In genomic region chr5:53381-54174, GRCh38 we compare ENCODE assay signal across 8 cellular contexts. TPM values are rescaled to one million over a fixed set of nuclear protein-coding genes. Genes with fewer than 3 reads are reported as not detected.
DNase-seq lines count a peak whose midpoint lies in the region; ATAC-seq and TF ChIP-seq lines count a peak whose summit lies in the region.

No MANE protein-coding gene starts in this region.

- H3K9me3 Mint-ChIP-seq in naive thymus-derived CD4-positive, alpha-beta T cell: peaks cover 0 to 14% (median 11%) of the 10 kb centered on the region in 11 donors

- in situ Hi-C loops in KBM-7 (cut with MboI; ENCODE audit: low pct_unique_long_range_greater_than_20kb, low sequenced_read_pairs) (no loop called here), transverse colon (cut with MboI; ENCODE audit: low pct_ligation_motif_present in 1 of 4, low pct_unique_long_range_greater_than_20kb in 1 of 4, low sequenced_read_pairs in 3 of 4) (no loop called here)

- no peak overlapping the region for H3K27ac Mint-ChIP-seq in naive thymus-derived CD4-positive, alpha-beta T cell

- H3K4me1 ChIP-seq in naive thymus-derived CD4-positive, alpha-beta T cell (ENCODE audit: control insufficient read depth in 2 of 2, insufficient read depth in 2 of 2, low read length in 2 of 2): no peaks in the 10 kb centered on the region
- peaks cover 0 to 13% (median 11%) of the 10 kb centered on the region in 4 donors for H3K4me1 ChIP-seq in transverse colon

- TF ChIP-seq EP300 in transverse colon (IDR thresholded peaks at IDR 0.05; ENCODE audit: low read depth): no peak

- peaks cover 0 to 7% (median 3%) of the 10 kb centered on the region in 7 donors for H3K4me1 Mint-ChIP-seq in naive thymus-derived CD4-positive, alpha-beta T cell

- no peak overlapping the region for H3K27ac ChIP-seq in dorsolateral prefrontal cortex
- H3K27ac ChIP-seq in naive thymus-derived CD4-positive, alpha-beta T cell (ENCODE audit: low read depth, low read length): no peak overlapping the region
- H3K27ac ChIP-seq in transverse colon: no peak overlapping the region

- CTCF ChIA-PET in naive thymus-derived CD4-positive, alpha-beta T cell (lab: Charles Lee): no interaction called here

- no peak for TF ChIP-seq POLR2A in transverse colon (IDR thresholded peaks at IDR 0.05)

- TF ChIP-seq CTCF in dorsolateral prefrontal cortex (IDR thresholded peaks at IDR 0.05 in 54 of 56, conservative IDR thresholded peaks at IDR 0.05 in 2 of 56; ENCODE audit: low read depth in 1 of 56, partially characterized antibody in 56 of 56): peak in 4 of 56 donors; percentile 6 to 11 (median 10)
- TF ChIP-seq CTCF in transverse colon (IDR thresholded peaks at IDR 0.05): no peak

- peak overlapping the region in 8 of 10 donors; percentile 20 to 77 (median 52) for H3K4me3 Mint-ChIP-seq in naive thymus-derived CD4-positive, alpha-beta T cell

- DNase-seq in AG08396 (ENCODE audit: low spot score) (peak; percentile 48), KBM-7 (peak; percentile 62), SW480 (ENCODE audit: low spot score) (peak; percentile 67), dorsolateral prefrontal cortex (no peak), transverse colon (peak; percentile 23)
- peak in 4 of 9 donors; percentile 7 to 54 (median 10) for DNase-seq in naive thymus-derived CD4-positive, alpha-beta T cell

- WGBS in transverse colon (ENCODE audit: low coverage in 1 of 2), 2 donors: 6% methylated on average over 46 of the region's 84 CpGs; no CpG with 5 or more reads in 1 of the 2 donors

- H3K36me3 Mint-ChIP-seq in naive thymus-derived CD4-positive, alpha-beta T cell: peaks cover 0 to 9% (median 0%) of the 10 kb centered on the region in 5 donors

- peaks cover 0 to 5% (median 0%) of the 10 kb centered on the region in 3 experiments for H3K9me3 ChIP-seq in naive thymus-derived CD4-positive, alpha-beta T cell (ENCODE audit: control insufficient read depth in 2 of 3, low read length in 3 of 3)
- no peaks in the 10 kb centered on the region for H3K9me3 ChIP-seq in transverse colon

- H3K27me3 ChIP-seq in dorsolateral prefrontal cortex: peaks cover 0 to 54% (median 33%) of the 10 kb centered on the region in 45 donors
- no peaks in the 10 kb centered on the region for H3K27me3 ChIP-seq in naive thymus-derived CD4-positive, alpha-beta T cell (ENCODE audit: control insufficient read depth in 2 of 2, insufficient read depth in 2 of 2, low read length in 2 of 2)
- H3K27me3 ChIP-seq in transverse colon: peaks cover 50% of the 10 kb centered on the region

- intact Hi-C loops in dorsolateral prefrontal cortex (cut with DNase I): no loop called here
- intact Hi-C loops in naive thymus-derived CD4-positive, alpha-beta T cell (cut with micrococcal nuclease): no loop called here
- intact Hi-C loops in transverse colon (cut with DNase I; ENCODE audit: low total_unique reads): no loop called here

- peaks cover 24 to 58% (median 38%) of the 10 kb centered on the region in 5 donors for H3K27me3 Mint-ChIP-seq in naive thymus-derived CD4-positive, alpha-beta T cell

- no peaks in the 10 kb centered on the region for H3K36me3 ChIP-seq in naive thymus-derived CD4-positive, alpha-beta T cell (ENCODE audit: control insufficient read depth in 2 of 3, insufficient read depth in 3 of 3, low read length in 3 of 3)
- H3K36me3 ChIP-seq in transverse colon: no peaks in the 10 kb centered on the region

- POLR2A ChIA-PET in naive thymus-derived CD4-positive, alpha-beta T cell (lab: Charles Lee): no interaction called here

- ATAC-seq in naive thymus-derived CD4-positive, alpha-beta T cell: peak; percentile 41
- ATAC-seq in HG02885 (IDR thresholded peaks at IDR 0.05; ENCODE audit: poor library complexity, unreplicated experiment) (no peak), HG03442 (IDR thresholded peaks at IDR 0.05; ENCODE audit: unreplicated experiment) (no peak)

- peak overlapping the region; percentile 2 to 70 (median 48) for H3K4me3 ChIP-seq in dorsolateral prefrontal cortex
- no peak overlapping the region for H3K4me3 ChIP-seq in naive thymus-derived CD4-positive, alpha-beta T cell (ENCODE audit: low read length)
- H3K4me3 ChIP-seq in transverse colon: peak overlapping the region; percentile 26 to 61 (median 45)

RNA-seq across cellular contexts. Expression of gene PLEKHG4B, which starts 38.4 kb away (rescaled TPM):
- total RNA-seq in dorsolateral prefrontal cortex (1 to 10 TPM in 18 of 120 experiments, under 1 TPM in 99, not detected in 3; 0.06 to 2.9 (median 0.47) TPM), transverse colon (under 1 TPM in 3 of 4 donors, not detected in 1; under 0.01 to 0.40 (median under 0.01) TPM)
- 1 to 10 TPM in 1 of 5 experiments, under 1 TPM in 1, not detected in 3; 0.39 to 2.0 TPM for total RNA-seq in naive thymus-derived CD4-positive, alpha-beta T cell
- not detected for polyA plus RNA-seq in naive thymus-derived CD4-positive, alpha-beta T cell

Comparison
In these comparisons a context has a peak if more than half of its experiments do, and no peak if none do; other contexts are left out.
1. DNase-seq: peak in AG08396 (single experiment), KBM-7 (single experiment), SW480 (single experiment) and transverse colon (single experiment); none in dorsolateral prefrontal cortex (0 of 10).